In genomic region chr11:32905028-32905667, GRCh38 we compare ENCODE assay signal across 1 cellular context.
TF ChIP-seq lines count a peak whose summit lies in the region.

No MANE protein-coding gene starts in this region.

TF ChIP-seq in HepG2, 621 proteins besides CTCF, POLR2A, EP300 and RAD21 (continued from another document):
- no peak for TF ChIP-seq FOXP1 (IDR thresholded peaks at IDR 0.05)
- no peak for TF ChIP-seq FOXP1 (CRISPR knock-in tag; IDR thresholded peaks at IDR 0.05)
- no peak for TF ChIP-seq ZNF782 (CRISPR knock-in tag; IDR thresholded peaks at IDR 0.05; ENCODE audit: borderline replicate concordance)
- no peak for TF ChIP-seq MED13 (CRISPR knock-in tag; IDR thresholded peaks at IDR 0.05)
- no peak for TF ChIP-seq MTF2 (CRISPR knock-in tag; IDR thresholded peaks at IDR 0.05; ENCODE audit: borderline replicate concordance)
- TF ChIP-seq TBP (CRISPR knock-in tag; IDR thresholded peaks at IDR 0.05) = no peak
- TF ChIP-seq NCOA2 (CRISPR knock-in tag; IDR thresholded peaks at IDR 0.05) = no peak
- TF ChIP-seq AGO1 (IDR thresholded peaks at IDR 0.05; ENCODE audit: low read depth, low read length, poor library complexity, severe bottlenecking) = no peak
